24 cellular contexts compared by ENCODE assay signal in the genomic region with DNA sequence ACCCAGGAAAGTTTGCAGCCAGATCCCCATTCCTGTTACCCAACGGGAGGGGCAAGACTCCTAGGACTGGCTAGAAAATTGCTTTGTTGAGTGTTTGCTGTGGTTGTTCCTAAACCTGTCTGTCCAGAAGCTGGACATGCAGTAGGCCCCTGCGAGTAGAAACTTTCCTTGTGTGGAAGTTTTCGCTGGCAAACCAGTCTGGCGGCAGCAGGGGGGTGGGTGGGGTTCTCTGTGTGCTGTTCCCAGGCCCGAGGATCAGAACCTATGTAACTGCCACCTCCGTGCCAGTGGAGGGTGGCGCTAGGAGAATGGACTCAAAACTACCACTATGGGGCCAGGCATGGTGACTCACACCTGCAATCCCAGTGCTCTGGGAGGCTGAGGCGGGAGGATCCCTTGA. TPM values are rescaled to one million over a fixed set of nuclear protein-coding genes. Genes with fewer than 3 reads are reported as not detected.
DNase-seq lines count a peak whose midpoint lies in the region; ATAC-seq and TF ChIP-seq lines count a peak whose summit lies in the region.
"Had no signal": no experiment of that assay in that cellular context is flagged by ENCODE, and none has a peak within 500 bp of the region (broad histone marks: within the 10 kb centered on the region; RNA-seq: fewer than 3 reads in every experiment).

No MANE protein-coding gene starts in this region.

- no peak overlapping the region for H2AFZ ChIP-seq in osteoblast (ENCODE audit: low read length)

- no peaks in the 10 kb centered on the region for H3K79me2 ChIP-seq in osteoblast (ENCODE audit: insufficient read depth, low read length)

- H3K27me3 Mint-ChIP-seq in MCF 10A (ENCODE audit: insufficient read depth, unreplicated experiment) = no peaks in the 10 kb centered on the region
- H3K27me3 Mint-ChIP-seq: activated B cell treated with CpG ODN at 0.5 μM for 24 hours; activated naive CD8-positive, alpha-beta T cell treated with anti-CD3 and anti-CD28 coated beads for 36 hours; effector memory CD8-positive, alpha-beta T cell had no signal

- H3K4me3 ChIP-seq in epithelial cell of esophagus (ENCODE audit: low read length) (no peak overlapping the region), osteoblast (ENCODE audit: insufficient read depth, low read length) (no peak overlapping the region)
- H3K4me3 ChIP-seq: GM12878, pancreas had no signal

- peaks cover 19% of the 10 kb centered on the region for H4K20me1 ChIP-seq in osteoblast (ENCODE audit: insufficient read depth, low read length)

- DNase-seq in T47D (ENCODE audit: low read depth in 1 of 2, low spot score in 1 of 2) = peak; percentile 64 to 97
- DNase-seq in MCF 10A (ENCODE audit: unreplicated experiment) = no peak
- peak; percentile 82 for DNase-seq in epithelial cell of esophagus (ENCODE audit: low read depth)
- DNase-seq in osteoblast (ENCODE audit: insufficient read length, low spot score, missing footprints) = peak; percentile 27
- DNase-seq in COR-L47 (lab: John Stamatoyannopoulos, UW) = no peak
- no peak for DNase-seq in effector CD8-positive, alpha-beta T cell (lab: John Stamatoyannopoulos, UW)
- no peak for DNase-seq in NCI-H774 (lab: John Stamatoyannopoulos, UW)
- DNase-seq: activated B cell treated with CpG ODN at 0.5 μM for 24 hours; activated CD4-positive, alpha-beta T cell treated with anti-CD3 and anti-CD28 coated beads, Interleukin-2, amount 50 U/mL, for 4 hours; activated CD8-positive, alpha-beta memory T cell treated with anti-CD3 and anti-CD28 coated beads, Interleukin-2, amount 50 U/mL, for 4 hours; activated naive CD8-positive, alpha-beta T cell treated with anti-CD3 and anti-CD28 coated beads for 36 hours; DMS79; effector memory CD8-positive, alpha-beta T cell; left cardiac atrium; midbrain; natural killer cell; NCI-H1417; NCI-H510A; pancreas; SK-N-SH had no signal

- no peak overlapping the region for H3K4me2 ChIP-seq in osteoblast (ENCODE audit: insufficient read depth, low read length)
- H3K4me2 ChIP-seq: SK-N-SH had no signal

- no peak overlapping the region for H3K4me3 Mint-ChIP-seq in MCF 10A (ENCODE audit: unreplicated experiment)
- H3K4me3 Mint-ChIP-seq: activated B cell treated with CpG ODN at 0.5 μM for 24 hours; activated naive CD8-positive, alpha-beta T cell treated with anti-CD3 and anti-CD28 coated beads for 36 hours; effector memory CD8-positive, alpha-beta T cell; natural killer cell had no signal

- H3K27me3 ChIP-seq in osteoblast (ENCODE audit: insufficient read depth, low read length) = no peaks in the 10 kb centered on the region
- H3K27me3 ChIP-seq: pancreas had no signal

- intact Hi-C loops in MCF 10A (cut with micrococcal nuclease) = no loop called here

- TF ChIP-seq CTCF in MCF 10A (IDR thresholded peaks at IDR 0.05; ENCODE audit: unreplicated experiment) (no peak), epithelial cell of esophagus (IDR thresholded peaks at IDR 0.05; ENCODE audit: insufficient read depth, low read depth, low read length, missing control alignments) (no peak), osteoblast (IDR thresholded peaks at IDR 0.05; ENCODE audit: extremely low read depth, low read depth, low read length) (no peak)

- H3K4me1 ChIP-seq in osteoblast (ENCODE audit: insufficient read depth, low read length) = peaks cover 12% of the 10 kb centered on the region

- POLR2A ChIA-PET in MCF 10A (lab: Yijun Ruan, JAX) = interaction anchor here (1.9 kb wide), 1 partner anchor 10 kb away, joined by 13 read pairs; a partner anchor contains a TSS

- no peak for ATAC-seq in GM18517 (IDR thresholded peaks at IDR 0.05; ENCODE audit: unreplicated experiment)
- ATAC-seq: effector memory CD8-positive, alpha-beta T cell; GM12878; left cardiac atrium; natural killer cell; pancreas; sciatic nerve had no signal

- no peaks in the 10 kb centered on the region for H3K9me3 Mint-ChIP-seq in MCF 10A (ENCODE audit: unreplicated experiment)
- H3K9me3 Mint-ChIP-seq: activated B cell treated with CpG ODN at 0.5 μM for 24 hours; activated naive CD8-positive, alpha-beta T cell treated with anti-CD3 and anti-CD28 coated beads for 36 hours; activated T-helper 2 cell treated with anti-CD3 and anti-CD28 coated beads, Interferon-gamma antibody, Interleukin-2, Interleukin-4, amounts not matched to agents 10 μg/mL and 5 μg/mL and 100 μg/mL, durations not matched to agents 14 hours and 24 hours and 36 hours; effector memory CD8-positive, alpha-beta T cell; natural killer cell had no signal

- CTCF ChIA-PET in MCF 10A (lab: Yijun Ruan, JAX) = no interaction called here

- BruUV-seq in MCF 10A (replicated peaks; lab: Mats Ljungman, UMichigan) = no TSS peak

- H3K27ac ChIP-seq in osteoblast (ENCODE audit: low read depth, low read length) = no peak overlapping the region
- H3K27ac ChIP-seq: pancreas had no signal

- no peaks in the 10 kb centered on the region for H3K9me3 ChIP-seq in osteoblast (ENCODE audit: low read depth, low read length)
- H3K9me3 ChIP-seq: pancreas, SK-N-SH had no signal

- H3K4me1 Mint-ChIP-seq in MCF 10A (ENCODE audit: insufficient read depth, unreplicated experiment) = no peaks in the 10 kb centered on the region
- H3K4me1 Mint-ChIP-seq: activated B cell treated with CpG ODN at 0.5 μM for 24 hours, natural killer cell had no signal

- H3K36me3 Mint-ChIP-seq in MCF 10A (ENCODE audit: insufficient read depth, unreplicated experiment) = peaks cover 8% of the 10 kb centered on the region
- H3K36me3 Mint-ChIP-seq: natural killer cell had no signal

- H3K27ac Mint-ChIP-seq in MCF 10A (ENCODE audit: low read depth, unreplicated experiment) = no peak overlapping the region
- H3K27ac Mint-ChIP-seq: activated B cell treated with CpG ODN at 0.5 μM for 24 hours; activated naive CD8-positive, alpha-beta T cell treated with anti-CD3 and anti-CD28 coated beads for 36 hours; activated T-helper 2 cell treated with anti-CD3 and anti-CD28 coated beads, Interferon-gamma antibody, Interleukin-2, Interleukin-4, amounts not matched to agents 10 μg/mL and 5 μg/mL and 100 μg/mL, durations not matched to agents 14 hours and 24 hours and 36 hours; effector memory CD8-positive, alpha-beta T cell; natural killer cell had no signal

- H3K36me3 ChIP-seq in osteoblast (ENCODE audit: insufficient read depth, low read length) = peaks cover 10% of the 10 kb centered on the region
- H3K36me3 ChIP-seq: pancreas had no signal

- in situ Hi-C loops in T47D (cut with HindIII; ENCODE audit: low pct_unique_long_range_greater_than_20kb, low sequenced_read_pairs) = no loop called here

RNA-seq across cellular contexts. Expression of a gene that starts 9.2 kb away (rescaled TPM):
- total RNA-seq in MCF 10A (2022) = 26.5 and 35.1 TPM in 2 replicates
- 35.4 and 37.3 TPM in 2 replicates for total RNA-seq in osteoblast

RNA-seq across cellular contexts. Expression of a gene that starts 10.2 kb away (rescaled TPM):
- total RNA-seq in MCF 10A (2022) (44.3 and 61.5 TPM in 2 replicates), osteoblast (37.7 and 42.0 TPM in 2 replicates)

RNA-seq across cellular contexts. Expression of a gene that starts 42.7 kb away (rescaled TPM):
- total RNA-seq in MCF 10A (2022) (7.7 and 16.6 TPM in 2 replicates), osteoblast (20.6 and 22.4 TPM in 2 replicates)

RNA-seq across cellular contexts. Expression of a gene that starts 42.9 kb away (rescaled TPM):
- total RNA-seq in MCF 10A (2022) (17.0 and 23.2 TPM in 2 replicates), osteoblast (35.9 and 42.7 TPM in 2 replicates)

RNA-seq across cellular contexts. Expression of a gene that starts 54.4 kb away (rescaled TPM):
- total RNA-seq in MCF 10A (2022) (25.5 and 32.5 TPM in 2 replicates), osteoblast (12.3 and 14.1 TPM in 2 replicates)

Comparison
In these comparisons a context has a peak if more than half of its experiments do, and no peak if none do; other contexts are left out.
1. DNase-seq: peak in T47D (2 of 2), epithelial cell of esophagus (single experiment) and osteoblast (single experiment); none in MCF 10A (single experiment), COR-L47 (single experiment), effector CD8-positive, alpha-beta T cell (single experiment) and NCI-H774 (single experiment).